21 cellular contexts compared by ENCODE assay signal in genomic region chr1:48073773-48074172, GRCh38.
"Had no signal": no experiment of that assay in that cellular context is flagged by ENCODE, and none has a peak within 500 bp of the region (broad histone marks: within the 10 kb centered on the region; RNA-seq: fewer than 3 reads in every experiment).

No MANE protein-coding gene starts in this region.

- H3K27me3 ChIP-seq: cardiac muscle cell, suprapubic skin had no signal

- H3K36me3 Mint-ChIP-seq: activated CD4-positive, alpha-beta memory T cell treated with anti-CD3 and anti-CD28 coated beads for 36 hours; activated naive CD8-positive, alpha-beta T cell; type B pancreatic cell had no signal

- H3K27ac ChIP-seq: cardiac muscle cell, dorsolateral prefrontal cortex, epithelial cell of prostate, foreskin keratinocyte, suprapubic skin, VCaP had no signal

- H3K4me3 Mint-ChIP-seq: activated CD4-positive, alpha-beta memory T cell treated with anti-CD3 and anti-CD28 coated beads for 36 hours; activated CD4-positive, alpha-beta T cell treated with anti-CD3 and anti-CD28 coated beads for 36 hours; activated naive CD8-positive, alpha-beta T cell; stimulated activated naive CD8-positive, alpha-beta T cell treated with anti-CD3 and anti-CD28 coated beads, Interleukin-15, Interleukin-2, amounts not matched to agents 100 ng/mL and 50 ng/mL, for 24 hours; type B pancreatic cell had no signal

- H3K9me3 Mint-ChIP-seq: activated CD4-positive, alpha-beta memory T cell treated with anti-CD3 and anti-CD28 coated beads for 36 hours had no signal

- DNase-seq: activated CD4-positive, alpha-beta memory T cell treated with anti-CD3 and anti-CD28 coated beads for 36 hours; activated CD4-positive, alpha-beta T cell treated with anti-CD3 and anti-CD28 coated beads for 36 hours; activated T-cell treated with anti-CD3 and anti-CD28 coated beads for 4 hours; amniotic stem cell; dorsolateral prefrontal cortex; foreskin keratinocyte; midbrain; occipital lobe; posterior cingulate gyrus; retina; SW 1271; T-helper 2 cell had no signal

- H3K4me3 ChIP-seq: cardiac muscle cell, dorsolateral prefrontal cortex, lung, suprapubic skin had no signal

- H3K4me1 ChIP-seq: foreskin keratinocyte, suprapubic skin had no signal

- H3K4me1 Mint-ChIP-seq: activated CD4-positive, alpha-beta T cell treated with anti-CD3 and anti-CD28 coated beads for 36 hours had no signal

- H3K36me3 ChIP-seq: cardiac muscle cell, suprapubic skin had no signal

- ATAC-seq: activated CD4-positive, alpha-beta T cell treated with anti-CD3 and anti-CD28 coated beads for 36 hours; foreskin keratinocyte; left lobe of liver had no signal

- H3K9me3 ChIP-seq: suprapubic skin had no signal

- H3K27ac Mint-ChIP-seq: activated CD4-positive, alpha-beta memory T cell treated with anti-CD3 and anti-CD28 coated beads for 36 hours; activated CD4-positive, alpha-beta T cell treated with anti-CD3 and anti-CD28 coated beads for 36 hours; activated naive CD8-positive, alpha-beta T cell; stimulated activated naive CD8-positive, alpha-beta T cell treated with anti-CD3 and anti-CD28 coated beads, Interleukin-15, Interleukin-2, amounts not matched to agents 100 ng/mL and 50 ng/mL, for 24 hours; type B pancreatic cell had no signal
